Comparison of ENCODE assay signal across 16 cellular contexts in the genomic region with DNA sequence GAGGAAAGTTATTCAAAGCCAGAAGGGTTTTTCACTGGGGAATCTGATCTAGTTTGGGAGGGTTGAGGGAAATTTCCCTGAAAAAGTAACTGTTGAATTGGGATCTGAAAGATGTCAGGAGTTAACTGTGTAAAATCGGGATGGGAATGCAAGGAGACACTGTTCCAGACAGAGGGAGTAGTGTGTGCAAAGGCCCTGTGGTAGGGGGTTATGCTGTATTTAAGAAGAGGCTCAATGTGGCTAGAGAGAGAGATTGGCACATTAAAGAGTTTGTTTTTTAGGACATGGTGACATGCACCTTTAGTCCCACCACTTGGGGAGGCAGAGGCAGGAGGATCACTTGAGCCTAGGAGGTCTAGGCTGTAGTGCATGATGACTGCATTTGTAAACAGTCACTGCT. TPM values are rescaled to one million over a fixed set of nuclear protein-coding genes. Genes with fewer than 3 reads are reported as not detected.
"Had no signal": no experiment of that assay in that cellular context is flagged by ENCODE, and none has a peak within 500 bp of the region (broad histone marks: within the 10 kb centered on the region; RNA-seq: fewer than 3 reads in every experiment).

No MANE protein-coding gene starts in this region.

- H3K9me3 ChIP-seq: esophagus squamous epithelium, testis, tibial nerve had no signal

- H3K4me3 ChIP-seq: esophagus squamous epithelium, skin epidermis, testis, tibial nerve had no signal

- H3K27me3 ChIP-seq: testis, tibial nerve had no signal

- ATAC-seq: natural killer cell; sciatic nerve; stimulated activated naive B cell treated with anti-CD40 and anti-IgM and Interleukin-4, amounts not matched to agents 10 μg/mL and 1 μg/mL and 100 μg/mL, for 72 hours; stimulated activated naive CD8-positive, alpha-beta T cell treated with anti-CD3 and anti-CD28 coated beads, Interleukin-15, amount 100 ng/mL, for 72 hours had no signal

- H3K36me3 ChIP-seq: esophagus squamous epithelium, tibial nerve had no signal

- FAIRE-seq: endometrium had no signal

- H3K27ac ChIP-seq: esophagus squamous epithelium, skin epidermis, testis, tibial nerve had no signal

- DNase-seq: effector memory CD4-positive, alpha-beta T cell; esophagus squamous epithelium; foreskin fibroblast; kidney glomerular epithelial cell; natural killer cell; stimulated activated CD4-positive, alpha-beta T cell treated with anti-CD3 and anti-CD28 coated beads, Interleukin-2, amount 100 ng/mL, for 24 hours; stimulated activated CD4-positive, alpha-beta T cell treated with anti-CD3 and anti-CD28 coated beads, Interleukin-4, amount 100 ng/mL, for 4 hours; stimulated activated naive B cell treated with anti-CD40 and anti-IgM and Interleukin-4, amounts not matched to agents 10 μg/mL and 1 μg/mL and 100 μg/mL, for 72 hours; stimulated activated naive CD8-positive, alpha-beta T cell treated with anti-CD3 and anti-CD28 coated beads, Interleukin-15, amount 100 ng/mL, for 72 hours; testis had no signal

RNA-seq across cellular contexts. Expression of a gene that starts 16.9 kb away (rescaled TPM):
- total RNA-seq: myocyte had no signal
- polyA plus RNA-seq: liver had no signal
